24 cellular contexts compared by ENCODE assay signal in the genomic region with DNA sequence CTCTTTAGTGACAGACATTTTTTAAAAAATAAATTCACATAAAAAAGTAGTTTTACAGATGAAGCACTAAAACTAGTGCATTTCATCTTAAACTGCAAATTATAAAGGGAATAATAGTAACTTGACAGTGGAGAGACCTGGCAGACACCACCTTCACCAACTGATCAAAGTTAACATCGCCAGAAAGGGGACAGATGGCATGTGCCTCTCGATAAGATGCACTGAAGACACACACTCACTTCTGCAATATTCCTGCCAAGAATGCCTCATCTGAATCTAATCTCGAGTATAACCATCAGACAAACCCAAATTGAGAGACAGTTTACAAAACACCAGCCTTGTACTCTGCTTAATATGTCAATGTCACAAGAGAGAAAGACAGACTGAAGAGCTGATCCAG. TPM values are rescaled to one million over a fixed set of nuclear protein-coding genes. Genes with fewer than 3 reads are reported as not detected.
A peak's percentile ranks its signal among the peaks of the same experiment; 100 is the strongest.
DNase-seq lines count a peak whose midpoint lies in the region; ATAC-seq, FAIRE-seq and TF ChIP-seq lines count a peak whose summit lies in the region.
"Had no signal": no experiment of that assay in that cellular context is flagged by ENCODE, and none has a peak within 500 bp of the region (broad histone marks: within the 10 kb centered on the region; RNA-seq: fewer than 3 reads in every experiment).

No MANE protein-coding gene starts in this region.

- in situ Hi-C loops in GM12878 (cut with MboI), result no loop called here
- in situ Hi-C loops in gastrocnemius medialis (cut with MboI; ENCODE audit: low sequenced_read_pairs in 4 of 4), result no loop called here

- RAD21 ChIA-PET in GM12878 (lab: Charles Lee; ENCODE audit: unreplicated experiment), result interaction anchor here (7.1 kb wide), 1 partner anchor 14 kb away, joined by 50 read pairs; no protein-coding TSS in a partner anchor

- peaks cover 70% of the 10 kb centered on the region for H3K4me1 Mint-ChIP-seq in activated naive CD4-positive, alpha-beta T cell treated with anti-CD3 and anti-CD28 coated beads, Interleukin-2, amount 50 U/mL, for 24 hours

- no peak overlapping the region; the same call in 1 of the 2 replicates for H3K9ac ChIP-seq in GM12878 (ENCODE audit: control insufficient read depth, insufficient read depth, low read length)

- H3K27me3 Mint-ChIP-seq in activated naive CD4-positive, alpha-beta T cell treated with anti-CD3 and anti-CD28 coated beads, Interleukin-2, amount 50 U/mL, for 24 hours, result no peaks in the 10 kb centered on the region
- H3K27me3 Mint-ChIP-seq: activated CD8-positive, alpha-beta T cell treated with anti-CD3 and anti-CD28 coated beads for 36 hours; activated T-cell treated with anti-CD3 and anti-CD28 coated beads, Interleukin-2, amount 50 U/mL, for 24 hours; CD4-positive, alpha-beta memory T cell had no signal

- no peak for TF ChIP-seq POLR2A in GM12878 (IDR thresholded peaks at IDR 0.05; ENCODE audit: low read depth, low read length)
- TF ChIP-seq POLR2A in gastrocnemius medialis (IDR thresholded peaks at IDR 0.05), result no peak

- H3K27ac ChIP-seq in GM12878 (ENCODE audit: control insufficient read depth, insufficient read depth), result no peak overlapping the region
- peak overlapping the region; percentile 91 to 96 (median 94) for H3K27ac ChIP-seq in gastrocnemius medialis
- H3K27ac ChIP-seq: colonic mucosa had no signal

- H3K4me3 ChIP-seq in GM12878, result no peak overlapping the region
- H3K4me3 ChIP-seq in gastrocnemius medialis, result no peak overlapping the region
- H3K4me3 ChIP-seq: colonic mucosa, MG63 had no signal

- intact Hi-C loops in GM12878 (cut with micrococcal nuclease; ENCODE audit: unreplicated experiment) (loop anchor here (5.0 kb wide), 1 partner anchor 413 kb away; no protein-coding TSS in a partner anchor), gastrocnemius medialis (cut with DNase I; ENCODE audit: low total_unique reads) (no loop called here)

- ATAC-seq in GM12878 (no peak), gastrocnemius medialis (no peak), HG03457 (IDR thresholded peaks at IDR 0.05; ENCODE audit: unreplicated experiment) (no peak), HG03039 (IDR thresholded peaks at IDR 0.05; ENCODE audit: unreplicated experiment) (no peak), GM18502 (IDR thresholded peaks at IDR 0.05; ENCODE audit: poor library complexity, unreplicated experiment) (no peak)
- ATAC-seq: activated CD8-positive, alpha-beta T cell treated with anti-CD3 and anti-CD28 coated beads for 36 hours; activated naive CD4-positive, alpha-beta T cell treated with anti-CD3 and anti-CD28 coated beads, Interleukin-2, amount 50 U/mL, for 72 hours; PC-3 had no signal

- no peak for DNase-seq in activated naive CD4-positive, alpha-beta T cell (lab: John Stamatoyannopoulos, UW)
- DNase-seq in NCI-H446 (lab: John Stamatoyannopoulos, UW) (peak; percentile 43 to 76), GM12878 (ENCODE audit: low read depth, low spot score) (no peak), gastrocnemius medialis (no peak)
- DNase-seq: activated CD8-positive, alpha-beta T cell treated with anti-CD3 and anti-CD28 coated beads for 36 hours; activated T-cell treated with anti-CD3 and anti-CD28 coated beads, Interleukin-2, amount 50 U/mL, for 24 hours; CD4-positive, alpha-beta memory T cell; colonic mucosa; DMS79 treated with DMSO at 0.1 percent for 48 hours; HCEC 1CT; hypothalamus; IMR-90; MG63; NCI-H1930; NCI-H526; PC-3 had no signal

- H2AFZ ChIP-seq in GM12878 (ENCODE audit: control insufficient read depth, low read depth, low read length), result no peak overlapping the region

- SMC1A ChIA-PET in GM12878 (lab: Charles Lee; ENCODE audit: uncharacterized antibody, unreplicated experiment), result interaction anchor here (0.8 to 1.0 kb wide), 2 partner anchors 10 to 16 kb away, joined by 3 to 4 read pairs; no protein-coding TSS in a partner anchor

- no peak for TF ChIP-seq RAD21 in GM12878 (IDR thresholded peaks at IDR 0.05; ENCODE audit: insufficient read depth, low read depth, low read length)

- H3K79me2 ChIP-seq in GM12878 (ENCODE audit: control insufficient read depth, insufficient read depth, low read length), result peaks cover 43% of the 10 kb centered on the region

- TF ChIP-seq CTCF in GM12878 (IDR thresholded peaks at IDR 0.05 in 2 of 3, conservative IDR thresholded peaks at IDR 0.05 in 1 of 3; ENCODE audit: control insufficient read depth in 2 of 3, extremely low read depth in 1 of 3, insufficient read depth in 1 of 3, low read depth in 3 of 3, low read length in 3 of 3), result no peak
- TF ChIP-seq CTCF in gastrocnemius medialis (IDR thresholded peaks at IDR 0.05 in 4 of 5, conservative IDR thresholded peaks at IDR 0.05 in 1 of 5), result no peak

- TF ChIP-seq EP300 in GM12878 (IDR thresholded peaks at IDR 0.05; ENCODE audit: borderline replicate concordance in 1 of 2, control insufficient read depth in 1 of 2, low read depth in 2 of 2, low read length in 2 of 2), result no peak

- no peaks in the 10 kb centered on the region for H3K9me3 ChIP-seq in GM12878 (replicated peaks; ENCODE audit: control insufficient read depth, insufficient read depth, low read length)
- no peaks in the 10 kb centered on the region for H3K9me3 ChIP-seq in gastrocnemius medialis
- H3K9me3 ChIP-seq: colonic mucosa, MG63 had no signal

- H3K27me3 ChIP-seq in GM12878 (replicated peaks in 1 of 2; ENCODE audit: control insufficient read depth in 2 of 2, insufficient read depth in 2 of 2, low read length in 1 of 2) (no peaks in the 10 kb centered on the region), gastrocnemius medialis (no peaks in the 10 kb centered on the region)
- H3K27me3 ChIP-seq: colonic mucosa, MG63 had no signal

- H3K36me3 Mint-ChIP-seq in activated naive CD4-positive, alpha-beta T cell treated with anti-CD3 and anti-CD28 coated beads, Interleukin-2, amount 50 U/mL, for 24 hours, result peaks cover 9% of the 10 kb centered on the region

- H3K36me3 ChIP-seq in GM12878 (ENCODE audit: control insufficient read depth in 2 of 2, insufficient read depth in 2 of 2, low read length in 1 of 2), result peaks cover 0 to 2% of the 10 kb centered on the region in 2 experiments; a peak in 2 of 4 replicates
- no peaks in the 10 kb centered on the region for H3K36me3 ChIP-seq in gastrocnemius medialis
- H3K36me3 ChIP-seq: colonic mucosa had no signal

- H3K4me2 ChIP-seq in GM12878 (ENCODE audit: control insufficient read depth, insufficient read depth), result no peak overlapping the region

- no peaks in the 10 kb centered on the region; the same call in none of the 2 replicates for H4K20me1 ChIP-seq in GM12878 (ENCODE audit: control insufficient read depth, insufficient read depth)

- H3K27ac Mint-ChIP-seq in activated naive CD4-positive, alpha-beta T cell treated with anti-CD3 and anti-CD28 coated beads, Interleukin-2, amount 50 U/mL, for 24 hours, result no peak overlapping the region
- H3K27ac Mint-ChIP-seq: activated CD8-positive, alpha-beta T cell treated with anti-CD3 and anti-CD28 coated beads for 36 hours; activated T-cell treated with anti-CD3 and anti-CD28 coated beads, Interleukin-2, amount 50 U/mL, for 24 hours; T-helper 2 cell treated with Interferon-gamma antibody and Interleukin-4, amounts not matched to agents 5 μg/mL and 100 μg/mL, for 36 hours had no signal

- BruUV-seq in GM12878 (replicated peaks; lab: Mats Ljungman, UMichigan), result TSS peak; percentile 21

- no peaks in the 10 kb centered on the region for H3K9me3 Mint-ChIP-seq in activated naive CD4-positive, alpha-beta T cell treated with anti-CD3 and anti-CD28 coated beads, Interleukin-2, amount 50 U/mL, for 24 hours
- H3K9me3 Mint-ChIP-seq: activated CD8-positive, alpha-beta T cell treated with anti-CD3 and anti-CD28 coated beads for 36 hours; activated naive CD4-positive, alpha-beta T cell treated with anti-CD3 and anti-CD28 coated beads, Interleukin-2, amount 50 U/mL, for 72 hours; activated T-cell treated with anti-CD3 and anti-CD28 coated beads, Interleukin-2, amount 50 U/mL, for 24 hours; CD4-positive, alpha-beta memory T cell; neural crest cell; T-helper 2 cell treated with Interferon-gamma antibody and Interleukin-4, amounts not matched to agents 5 μg/mL and 100 μg/mL, for 36 hours had no signal

- POLR2A ChIA-PET in GM12878 (lab: Charles Lee), result interaction anchor here (0.7 to 3.6 kb wide), 3 partner anchors 13 to 48 kb away, joined by 3 to 16 read pairs (median 3); no protein-coding TSS in a partner anchor

- no peak for FAIRE-seq in GM12878 (lab: Jason Lieb, UNC)
- FAIRE-seq: keratinocyte had no signal

- H3K4me1 ChIP-seq in GM12878 (ENCODE audit: control insufficient read depth, insufficient read depth, low read length) (peaks cover 39% of the 10 kb centered on the region), gastrocnemius medialis (peaks cover 87 to 88% of the 10 kb centered on the region in 2 donors)

- 88% methylated on average over 3 of the region's 3 CpGs for WGBS in GM12878 (ENCODE audit: insufficient coverage, insufficient replicate concordance, low lambda C conversion rate, missing lambda C conversion rate)

- CTCF ChIA-PET in GM12878 (lab: Yijun Ruan, JAX), result interaction anchor here (2.6 kb wide), 1 partner anchor 195 kb away, joined by 8 read pairs; no protein-coding TSS in a partner anchor

- H3K4me3 Mint-ChIP-seq in activated naive CD4-positive, alpha-beta T cell treated with anti-CD3 and anti-CD28 coated beads, Interleukin-2, amount 50 U/mL, for 24 hours, result peak overlapping the region; percentile 28
- H3K4me3 Mint-ChIP-seq: activated CD8-positive, alpha-beta T cell treated with anti-CD3 and anti-CD28 coated beads for 36 hours; activated T-cell treated with anti-CD3 and anti-CD28 coated beads, Interleukin-2, amount 50 U/mL, for 24 hours; neural crest cell; T-helper 2 cell treated with Interferon-gamma antibody and Interleukin-4, amounts not matched to agents 5 μg/mL and 100 μg/mL, for 36 hours had no signal

RNA-seq across cellular contexts. Expression of gene DEXI, which starts 6.8 kb away (rescaled TPM):
- 26.1 and 29.0 TPM in 2 replicates for total RNA-seq in GM12878 (2013; cell fraction: nucleolus; rRNA removed)
- 26.3 and 28.6 TPM in 2 replicates for total RNA-seq in GM12878 (2014; rRNA removed)
- total RNA-seq in GM12878 (2014; rRNA removed; fragmentation: Illumina TruSeq; extraction: Trizol), result 17.0 and 17.3 TPM in 2 replicates
- 22.7 and 24.2 TPM in 2 replicates for total RNA-seq in GM12878 (2021)
- polyA plus RNA-seq in GM12878 (2011; ENCODE audit: low read depth), result 7.1 TPM
- polyA plus RNA-seq in GM12878 (2011; rRNA removed), result 11.4 and 15.2 TPM in 2 replicates
- polyA plus RNA-seq in GM12878 (2011; cell fraction: cytosol; rRNA removed), result 21.8 and 24.6 TPM in 2 replicates
- 37.7 and 44.3 TPM in 2 replicates for polyA plus RNA-seq in GM12878 (2011; cell fraction: nucleus; rRNA removed)
- 15.5 and 16.1 TPM in 2 replicates for polyA plus RNA-seq in GM12878 (2012)
- 17.8 and 21.7 TPM in 2 replicates for polyA plus RNA-seq in GM12878 (2014; fragmentation: Illumina TruSeq; extraction: Trizol)
- polyA plus RNA-seq in GM12878 (2014; fragmentation: Nextera tagmentation; extraction: Ambion mirVana), result 1 to 10 TPM; 1.4 to 4.3 TPM
- polyA plus RNA-seq in GM12878 (2014; rRNA removed), result 22.9 and 25.7 TPM in 2 replicates
- 10 to 100 TPM; 14.0 to 19.8 TPM for polyA plus RNA-seq in GM12878 (2016; fragmentation: Nextera tagmentation; extraction: Ambion mirVana)
- 18.1 and 24.7 TPM in 2 replicates for polyA minus RNA-seq in GM12878 (2011; rRNA and poly(A)+ RNA removed)
- 9.6 and 11.0 TPM in 2 replicates for polyA minus RNA-seq in GM12878 (2011; cell fraction: cytosol; rRNA and poly(A)+ RNA removed)
- polyA minus RNA-seq in GM12878 (2011; cell fraction: nucleus; rRNA and poly(A)+ RNA removed), result 14.1 and 21.8 TPM in 2 replicates
- 100 to 1,000 TPM in 3 of 4 donors, 10 to 100 TPM in 1; 83.9 to 184 (median 127) TPM for total RNA-seq in gastrocnemius medialis

RNA-seq across cellular contexts. Expression of gene CLEC16A, which starts 8.9 kb away (rescaled TPM):
- total RNA-seq in GM12878 (2013; cell fraction: nucleolus; rRNA removed), result 277 and 301 TPM in 2 replicates
- total RNA-seq in GM12878 (2014; rRNA removed) (17.1 and 17.6 TPM in 2 replicates), GM12878 (2014; rRNA removed; fragmentation: Illumina TruSeq; extraction: Trizol) (14.1 and 14.6 TPM in 2 replicates), GM12878 (2021) (28.7 and 30.0 TPM in 2 replicates), gastrocnemius medialis (10 to 100 TPM; 24.5 to 33.0 (median 29.3) TPM)
- polyA plus RNA-seq in GM12878 (2011; ENCODE audit: low read depth), result 5.6 TPM
- polyA plus RNA-seq in GM12878 (2011; rRNA removed) (16.4 and 20.2 TPM in 2 replicates), GM12878 (2014; fragmentation: Illumina TruSeq; extraction: Trizol) (19.3 and 20.5 TPM in 2 replicates), GM12878 (2014; fragmentation: Nextera tagmentation; extraction: Ambion mirVana) (1 to 10 TPM; 1.5 to 3.1 TPM), GM12878 (2014; rRNA removed) (18.1 and 18.7 TPM in 2 replicates), GM12878 (2016; fragmentation: Nextera tagmentation; extraction: Ambion mirVana) (10 to 100 TPM; 27.1 to 28.8 TPM)
- 17.6 and 21.8 TPM in 2 replicates for polyA plus RNA-seq in GM12878 (2011; cell fraction: cytosol; rRNA removed)
- polyA plus RNA-seq in GM12878 (2011; cell fraction: nucleus; rRNA removed), result 39.8 and 50.1 TPM in 2 replicates
- polyA plus RNA-seq in GM12878 (2012), result 11.8 and 12.2 TPM in 2 replicates
- 117 and 120 TPM in 2 replicates for polyA minus RNA-seq in GM12878 (2011; rRNA and poly(A)+ RNA removed)
- 46.5 and 51.2 TPM in 2 replicates for polyA minus RNA-seq in GM12878 (2011; cell fraction: cytosol; rRNA and poly(A)+ RNA removed)
- polyA minus RNA-seq in GM12878 (2011; cell fraction: nucleus; rRNA and poly(A)+ RNA removed), result 42.9 and 65.1 TPM in 2 replicates

RNA-seq across cellular contexts. Expression of gene CIITA, which starts 58.5 kb away (rescaled TPM):
- total RNA-seq in GM12878 (2013; cell fraction: nucleolus; rRNA removed), result 733 and 778 TPM in 2 replicates
- total RNA-seq in GM12878 (2014; rRNA removed), result 49.6 and 51.4 TPM in 2 replicates
- total RNA-seq in GM12878 (2014; rRNA removed; fragmentation: Illumina TruSeq; extraction: Trizol), result 31.0 and 37.4 TPM in 2 replicates
- total RNA-seq in GM12878 (2021), result 84.6 and 95.8 TPM in 2 replicates
- polyA plus RNA-seq in GM12878 (2011; ENCODE audit: low read depth), result 32.4 TPM
- polyA plus RNA-seq in GM12878 (2011; rRNA removed), result 139 and 145 TPM in 2 replicates
- polyA plus RNA-seq in GM12878 (2011; cell fraction: cytosol; rRNA removed), result 85.3 and 89.0 TPM in 2 replicates
- 371 and 391 TPM in 2 replicates for polyA plus RNA-seq in GM12878 (2011; cell fraction: nucleus; rRNA removed)
- polyA plus RNA-seq in GM12878 (2012), result 50.3 and 56.0 TPM in 2 replicates
- polyA plus RNA-seq in GM12878 (2014; fragmentation: Illumina TruSeq; extraction: Trizol), result 35.7 and 51.1 TPM in 2 replicates
- polyA plus RNA-seq in GM12878 (2014; fragmentation: Nextera tagmentation; extraction: Ambion mirVana), result 10 to 100 TPM; 11.5 to 12.5 TPM
- 74.5 and 82.5 TPM in 2 replicates for polyA plus RNA-seq in GM12878 (2014; rRNA removed)
- polyA plus RNA-seq in GM12878 (2016; fragmentation: Nextera tagmentation; extraction: Ambion mirVana), result 10 to 100 TPM; 45.3 to 48.2 TPM
- polyA minus RNA-seq in GM12878 (2011; rRNA and poly(A)+ RNA removed), result 158 and 163 TPM in 2 replicates
- polyA minus RNA-seq in GM12878 (2011; cell fraction: cytosol; rRNA and poly(A)+ RNA removed), result 30.1 and 45.4 TPM in 2 replicates
- 156 and 242 TPM in 2 replicates for polyA minus RNA-seq in GM12878 (2011; cell fraction: nucleus; rRNA and poly(A)+ RNA removed)
- 1 to 10 TPM; 2.3 to 9.1 (median 5.1) TPM for total RNA-seq in gastrocnemius medialis
- total RNA-seq: IMR-90, neural crest cell, PC-3 had no signal

Comparison
In these comparisons a context has a peak if more than half of its experiments do, and no peak if none do; other contexts are left out.
1. DNase-seq: peak in NCI-H446 (2 of 2); none in activated naive CD4-positive, alpha-beta T cell (0 of 4), GM12878 (single experiment) and gastrocnemius medialis (0 of 2).